ENCODE assay signal across 17 cellular contexts in genomic region chr5:37776826-37777225, GRCh38.
A peak's percentile ranks its signal among the peaks of the same experiment; 100 is the strongest.
DNase-seq lines count a peak whose midpoint lies in the region; ATAC-seq, FAIRE-seq and TF ChIP-seq lines count a peak whose summit lies in the region.
"Had no signal": no experiment of that assay in that cellular context is flagged by ENCODE, and none has a peak within 500 bp of the region (broad histone marks: within the 10 kb centered on the region; RNA-seq: fewer than 3 reads in every experiment).

No MANE protein-coding gene starts in this region.

- peak overlapping the region; percentile 89 for H3K27ac Mint-ChIP-seq in HFFc6
- no peak overlapping the region for H3K27ac Mint-ChIP-seq in activated naive CD4-positive, alpha-beta T cell treated with anti-CD3 and anti-CD28 coated beads for 36 hours
- H3K27ac Mint-ChIP-seq: activated CD4-positive, alpha-beta T cell treated with anti-CD3 and anti-CD28 coated beads, Interleukin-2, amount 10 ng/mL, durations not matched to agents 7 days and 5 days; activated T-cell treated with anti-CD3 and anti-CD28 coated beads, Interleukin-2, amount 50 U/mL, for 72 hours; CD4-positive, alpha-beta T cell; T-helper 2 cell treated with Interferon-gamma antibody and Interleukin-4, amounts not matched to agents 5 μg/mL and 100 μg/mL, for 36 hours had no signal

- ATAC-seq in GM21381 (IDR thresholded peaks at IDR 0.05; ENCODE audit: unreplicated experiment), result no peak
- no peak for ATAC-seq in GM21717 (IDR thresholded peaks at IDR 0.05; ENCODE audit: unreplicated experiment)
- ATAC-seq: activated T-cell treated with anti-CD3 and anti-CD28 coated beads, Interleukin-2, amount 50 U/mL, for 72 hours had no signal

- CTCF ChIA-PET in activated naive CD4-positive, alpha-beta T cell treated with anti-CD3 and anti-CD28 coated beads for 36 hours (lab: Charles Lee), result interaction anchor here (1.1 kb wide), 1 partner anchor 205 kb away, joined by 3 read pairs; no protein-coding TSS in a partner anchor

- H3K4me3 Mint-ChIP-seq in HFFc6, result peak overlapping the region; percentile 65
- H3K4me3 Mint-ChIP-seq in activated naive CD4-positive, alpha-beta T cell treated with anti-CD3 and anti-CD28 coated beads for 36 hours, result no peak overlapping the region
- H3K4me3 Mint-ChIP-seq: activated CD4-positive, alpha-beta T cell treated with anti-CD3 and anti-CD28 coated beads, Interleukin-2, amount 10 ng/mL, durations not matched to agents 7 days and 5 days; activated T-cell treated with anti-CD3 and anti-CD28 coated beads, Interleukin-2, amount 50 U/mL, for 72 hours; CD4-positive, alpha-beta T cell; naive B cell; T-helper 2 cell treated with Interferon-gamma antibody and Interleukin-4, amounts not matched to agents 5 μg/mL and 100 μg/mL, for 36 hours had no signal

- peak overlapping the region; percentile 59 for H3K27ac ChIP-seq in brain microvascular endothelial cell
- H3K27ac ChIP-seq: thyroid gland had no signal

- no peaks in the 10 kb centered on the region; the same call in none of the 2 replicates for H3K27me3 Mint-ChIP-seq in HFFc6 (ENCODE audit: insufficient read depth)
- peaks cover 1% of the 10 kb centered on the region for H3K27me3 Mint-ChIP-seq in activated naive CD4-positive, alpha-beta T cell treated with anti-CD3 and anti-CD28 coated beads for 36 hours (ENCODE audit: low read depth)
- H3K27me3 Mint-ChIP-seq: activated CD4-positive, alpha-beta T cell treated with anti-CD3 and anti-CD28 coated beads, Interleukin-2, amount 10 ng/mL, durations not matched to agents 7 days and 5 days; CD4-positive, alpha-beta T cell had no signal

- H3K36me3 ChIP-seq in brain microvascular endothelial cell (replicated peaks), result no peaks in the 10 kb centered on the region
- H3K36me3 ChIP-seq: thyroid gland had no signal

- in situ Hi-C loops in brain microvascular endothelial cell (cut with HindIII; ENCODE audit: low pct_ligation_motif_present, low sequenced_read_pairs), result no loop called here

- TF ChIP-seq CTCF in HFFc6 (IDR thresholded peaks at IDR 0.05), result no peak
- TF ChIP-seq CTCF in brain microvascular endothelial cell (IDR thresholded peaks at IDR 0.05; ENCODE audit: low read depth, low read length, missing control alignments), result no peak

- H3K9me3 Mint-ChIP-seq in HFFc6, result peaks cover 13% of the 10 kb centered on the region
- peaks cover 9% of the 10 kb centered on the region for H3K9me3 Mint-ChIP-seq in activated naive CD4-positive, alpha-beta T cell treated with anti-CD3 and anti-CD28 coated beads for 36 hours

- H3K27me3 ChIP-seq in brain microvascular endothelial cell (replicated peaks), result no peaks in the 10 kb centered on the region
- H3K27me3 ChIP-seq: thyroid gland had no signal

- FAIRE-seq in urothelium cell line (lab: Jason Lieb, UNC), result peak; percentile 30

- peak; percentile 46 for DNase-seq in HFFc6
- DNase-seq in brain microvascular endothelial cell, result peak; percentile 43
- peak; percentile 85 for DNase-seq in iris pigment epithelial cell (ENCODE audit: low read depth)
- DNase-seq in urothelium cell line (ENCODE audit: low spot score), result peak; percentile 43
- no peak for DNase-seq in activated naive CD4-positive, alpha-beta T cell treated with anti-CD3 and anti-CD28 coated beads for 36 hours
- DNase-seq: activated CD4-positive, alpha-beta T cell treated with anti-CD3 and anti-CD28 coated beads, Interleukin-2, amount 10 ng/mL, durations not matched to agents 7 days and 5 days; activated T-cell treated with anti-CD3 and anti-CD28 coated beads, Interleukin-2, amount 50 U/mL, for 72 hours; anterior cingulate cortex; CD4-positive, alpha-beta T cell; GOT3; naive B cell; NCI-H82; stimulated activated CD4-positive, alpha-beta T cell treated with anti-CD3 and anti-CD28 coated beads, Interleukin-1b, Interleukin-23, amount 100 ng/mL, for 48 hours; thyroid gland had no signal

- peaks cover 6% of the 10 kb centered on the region for H3K36me3 Mint-ChIP-seq in HFFc6 (ENCODE audit: low read depth)
- no peaks in the 10 kb centered on the region for H3K36me3 Mint-ChIP-seq in activated naive CD4-positive, alpha-beta T cell treated with anti-CD3 and anti-CD28 coated beads for 36 hours (ENCODE audit: low read depth)

- intact Hi-C loops in activated naive CD4-positive, alpha-beta T cell treated with anti-CD3 and anti-CD28 coated beads for 36 hours (cut with micrococcal nuclease), result no loop called here

- H3K4me1 Mint-ChIP-seq in HFFc6 (ENCODE audit: low read depth), result peaks cover 55% of the 10 kb centered on the region
- no peaks in the 10 kb centered on the region for H3K4me1 Mint-ChIP-seq in activated naive CD4-positive, alpha-beta T cell treated with anti-CD3 and anti-CD28 coated beads for 36 hours (ENCODE audit: low read depth)
- H3K4me1 Mint-ChIP-seq: activated CD4-positive, alpha-beta T cell treated with anti-CD3 and anti-CD28 coated beads, Interleukin-2, amount 10 ng/mL, durations not matched to agents 7 days and 5 days; naive B cell had no signal

- no peak overlapping the region for H3K4me3 ChIP-seq in brain microvascular endothelial cell (ENCODE audit: low read depth, low read length)
- H3K4me3 ChIP-seq: thyroid gland had no signal
